In genomic region chr2:66236067-66236705, GRCh38 we compare ENCODE assay signal across 1 cellular context.
TF ChIP-seq lines count a peak whose summit lies in the region.

No MANE protein-coding gene starts in this region.

TF ChIP-seq in GM23338, 12 proteins besides CTCF, POLR2A, EP300 and RAD21 (continued from another document):
- no peak for TF ChIP-seq ZNF462 (CRISPR knock-in tag; IDR thresholded peaks at IDR 0.05)
